13 cellular contexts compared by ENCODE assay signal in genomic region chr17:19308398-19308797, GRCh38.
"Had no signal": no experiment of that assay in that cellular context is flagged by ENCODE, and none has a peak within 500 bp of the region (broad histone marks: within the 10 kb centered on the region; RNA-seq: fewer than 3 reads in every experiment).

No MANE protein-coding gene starts in this region.

- H3K27me3 ChIP-seq: body of pancreas, gastrocnemius medialis had no signal

- DNase-seq: activated CD4-positive, alpha-beta T cell treated with anti-CD3 and anti-CD28 coated beads, Interleukin-2, amount 10 ng/mL, durations not matched to agents 24 days and 14 days; activated CD4-positive, CD25-positive, alpha-beta regulatory T cell; activated gamma-delta T cell treated with Interleukin-2 at 50 U/mL for 16 hours; amniotic stem cell; body of pancreas; gastrocnemius medialis; heart right ventricle; left lung; mesenchymal stem cell; nucleus accumbens; stimulated activated CD4-positive, alpha-beta T cell treated with anti-CD3 and anti-CD28 coated beads, Interleukin-15, amount 100 ng/mL, for 24 hours; stimulated activated CD4-positive, alpha-beta T cell treated with anti-CD3 and anti-CD28 coated beads, Interleukin-4, amount 100 ng/mL, for 1 hour; stimulated activated naive CD4-positive, alpha-beta T cell had no signal

- H3K4me3 ChIP-seq: body of pancreas, gastrocnemius medialis, heart right ventricle, left lung had no signal

- H3K27ac ChIP-seq: body of pancreas, gastrocnemius medialis, heart right ventricle had no signal

- H3K9me3 ChIP-seq: body of pancreas, gastrocnemius medialis, heart right ventricle, left lung had no signal
